ENCODE assay signal across 26 cellular contexts in the genomic region with DNA sequence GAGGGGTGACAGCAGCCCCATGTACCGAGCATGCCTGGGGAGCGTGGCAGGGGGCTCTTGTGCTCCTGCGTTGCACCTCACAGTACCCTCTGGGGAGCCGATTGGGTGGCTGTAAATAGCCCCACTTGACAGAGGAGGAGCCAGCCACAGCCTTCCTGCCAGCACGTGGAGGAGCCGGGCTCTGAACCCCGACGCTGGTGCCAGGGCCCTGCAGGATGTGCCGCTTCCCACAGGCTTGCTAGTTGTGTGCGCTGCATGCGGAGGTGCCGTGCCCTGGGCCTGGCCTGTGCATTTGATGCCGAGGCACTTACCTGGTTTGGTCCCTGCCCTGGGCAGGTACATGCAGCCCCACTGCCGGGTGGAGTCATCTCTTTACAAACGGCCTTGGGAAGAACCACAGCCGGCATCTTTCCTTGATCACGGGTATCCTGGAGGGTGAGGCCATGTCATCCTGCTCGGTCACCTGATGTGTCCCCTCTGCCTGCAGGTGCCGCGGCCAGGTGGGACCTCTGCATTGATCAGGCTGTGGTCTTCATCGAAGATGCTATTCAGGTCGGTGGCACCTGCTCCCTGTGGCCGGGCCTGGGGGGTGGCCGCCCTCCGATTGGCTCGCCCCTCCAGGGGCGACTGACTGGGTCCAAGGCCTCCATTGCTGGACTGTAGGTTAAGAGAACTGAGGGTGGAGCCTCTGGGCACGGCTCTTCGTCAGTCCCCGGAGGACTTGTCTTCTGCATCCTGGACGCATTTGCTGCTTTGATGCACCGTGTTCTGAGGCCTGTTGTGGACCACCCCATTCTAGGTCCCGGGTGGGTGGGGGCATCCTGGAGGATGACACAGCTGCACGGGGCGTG. TPM values are rescaled to one million over a fixed set of nuclear protein-coding genes. Genes with fewer than 3 reads are reported as not detected.
DNase-seq lines count a peak whose midpoint lies in the region; ATAC-seq and TF ChIP-seq lines count a peak whose summit lies in the region.
"Had no signal": no experiment of that assay in that cellular context is flagged by ENCODE, and none has a peak within 500 bp of the region (broad histone marks: within the 10 kb centered on the region; RNA-seq: fewer than 3 reads in every experiment).

No MANE protein-coding gene starts in this region.

- no peaks in the 10 kb centered on the region for H3K9me3 Mint-ChIP-seq in stimulated activated memory B cell treated with anti-CD40 and anti-IgM and Interleukin-4, amounts not matched to agents 10 μg/mL and 1 μg/mL and 100 μg/mL, for 72 hours
- H3K9me3 Mint-ChIP-seq: activated CD4-positive, alpha-beta T cell treated with anti-CD3 and anti-CD28 coated beads, Interleukin-2, amount 10 ng/mL, durations not matched to agents 7 days and 5 days; CD4-positive, alpha-beta T cell; endodermal cell had no signal

- no peak overlapping the region for H3K27ac ChIP-seq in DOHH2 (ENCODE audit: low read depth, low read length)
- no peak overlapping the region for H3K27ac ChIP-seq in RWPE2 (ENCODE audit: poor library complexity, severe bottlenecking)
- H3K27ac ChIP-seq in gastroesophageal sphincter: peak overlapping the region in 3 of 4 donors; percentile 99
- H3K27ac ChIP-seq: adrenal gland, colonic mucosa, GM23248, neutrophil, psoas muscle, SK-N-MC had no signal

- H3K9me2 ChIP-seq in DOHH2 (replicated peaks; ENCODE audit: control insufficient read depth, low read length): no peaks in the 10 kb centered on the region

- H3K9me3 ChIP-seq in DOHH2 (ENCODE audit: control insufficient read depth, insufficient read depth, low read length) (no peaks in the 10 kb centered on the region), RWPE2 (ENCODE audit: severe bottlenecking) (no peaks in the 10 kb centered on the region), gastroesophageal sphincter (no peaks in the 10 kb centered on the region)
- H3K9me3 ChIP-seq: adrenal gland, colonic mucosa, neutrophil, psoas muscle, uterus had no signal

- TF ChIP-seq CTCF in DOHH2 (IDR thresholded peaks at IDR 0.05; ENCODE audit: low read depth, low read length, poor library complexity, severe bottlenecking) (no peak), RWPE2 (IDR thresholded peaks at IDR 0.05; ENCODE audit: poor library complexity, severe bottlenecking) (no peak), gastroesophageal sphincter (IDR thresholded peaks at IDR 0.05) (no peak)

- peaks cover 69% of the 10 kb centered on the region for H3K79me2 ChIP-seq in DOHH2 (ENCODE audit: control insufficient read depth, low read length)

- peak overlapping the region; percentile 48; the same call in 1 of the 2 replicates for H3K4me3 ChIP-seq in DOHH2 (ENCODE audit: low read length)
- H3K4me3 ChIP-seq in RWPE2 (ENCODE audit: severe bottlenecking): no peak overlapping the region
- peak overlapping the region in 1 of 2 donors; percentile 99 for H3K4me3 ChIP-seq in gastroesophageal sphincter
- H3K4me3 ChIP-seq: adrenal gland, colonic mucosa, GM23248, psoas muscle, SK-N-MC, uterus had no signal

- peaks cover 41% of the 10 kb centered on the region for H3K36me3 Mint-ChIP-seq in stimulated activated memory B cell treated with anti-CD40 and anti-IgM and Interleukin-4, amounts not matched to agents 10 μg/mL and 1 μg/mL and 100 μg/mL, for 72 hours

- peak overlapping the region; percentile 52 for H3K4me2 ChIP-seq in DOHH2 (ENCODE audit: low read length)

- peak overlapping the region; percentile 77 for H3K4me3 Mint-ChIP-seq in stimulated activated memory B cell treated with anti-CD40 and anti-IgM and Interleukin-4, amounts not matched to agents 10 μg/mL and 1 μg/mL and 100 μg/mL, for 72 hours
- H3K4me3 Mint-ChIP-seq: activated CD4-positive, alpha-beta T cell treated with anti-CD3 and anti-CD28 coated beads, Interleukin-2, amount 10 ng/mL, durations not matched to agents 7 days and 5 days; CD4-positive, alpha-beta T cell; endodermal cell had no signal

- H3K36me3 ChIP-seq in DOHH2 (ENCODE audit: control insufficient read depth, low read length) (peaks cover 30% of the 10 kb centered on the region), RWPE2 (ENCODE audit: low read depth) (peaks cover 4% of the 10 kb centered on the region; the same call in 1 of the 2 replicates), gastroesophageal sphincter (peaks cover 0 to 51% of the 10 kb centered on the region in 2 donors)
- H3K36me3 ChIP-seq: colonic mucosa, uterus had no signal

- H3K4me1 Mint-ChIP-seq in stimulated activated memory B cell treated with anti-CD40 and anti-IgM and Interleukin-4, amounts not matched to agents 10 μg/mL and 1 μg/mL and 100 μg/mL, for 72 hours: peaks cover 77% of the 10 kb centered on the region

- no peaks in the 10 kb centered on the region for H3K27me3 ChIP-seq in DOHH2 (ENCODE audit: control insufficient read depth, low read length)
- no peaks in the 10 kb centered on the region for H3K27me3 ChIP-seq in RWPE2 (ENCODE audit: insufficient read depth, poor library complexity, severe bottlenecking)
- H3K27me3 ChIP-seq in gastroesophageal sphincter: no peaks in the 10 kb centered on the region
- H3K27me3 ChIP-seq: adrenal gland, colonic mucosa, neutrophil, uterus had no signal

- no peaks in the 10 kb centered on the region for H3K27me3 Mint-ChIP-seq in stimulated activated memory B cell treated with anti-CD40 and anti-IgM and Interleukin-4, amounts not matched to agents 10 μg/mL and 1 μg/mL and 100 μg/mL, for 72 hours
- H3K27me3 Mint-ChIP-seq: activated CD4-positive, alpha-beta T cell treated with anti-CD3 and anti-CD28 coated beads, Interleukin-2, amount 10 ng/mL, durations not matched to agents 7 days and 5 days; CD4-positive, alpha-beta T cell had no signal

- no peak for TF ChIP-seq EP300 in gastroesophageal sphincter (IDR thresholded peaks at IDR 0.05)

- TF ChIP-seq POLR2A in gastroesophageal sphincter (IDR thresholded peaks at IDR 0.05): no peak

- H4K20me1 ChIP-seq in DOHH2 (ENCODE audit: control insufficient read depth, insufficient read depth, low read depth, low read length): peaks cover 3% of the 10 kb centered on the region; the same call in 1 of the 2 replicates

- H3K4me1 ChIP-seq in DOHH2 (ENCODE audit: control insufficient read depth, low read length) (peaks cover 78% of the 10 kb centered on the region), RWPE2 (ENCODE audit: insufficient read depth, poor library complexity, severe bottlenecking) (no peaks in the 10 kb centered on the region), gastroesophageal sphincter (peaks cover 0 to 87% (median 35%) of the 10 kb centered on the region in 3 donors)

- H3F3A ChIP-seq in DOHH2 (ENCODE audit: control insufficient read depth, insufficient read depth): peaks cover 5% of the 10 kb centered on the region; the same call in 1 of the 2 replicates

- WGBS in gastroesophageal sphincter (ENCODE audit: low coverage in 1 of 2), 2 donors: 80% methylated on average over 3 of the region's 35 CpGs; no CpG with 5 or more reads in 1 of the 2 donors

- peak; percentile 55 for DNase-seq in RWPE2 (ENCODE audit: low spot score)
- DNase-seq in stimulated activated CD4-positive, alpha-beta T cell treated with anti-CD3 and anti-CD28 coated beads, Interleukin-4, amount 100 ng/mL, for 24 hours: no peak
- DNase-seq in NCI-H2196 (lab: John Stamatoyannopoulos, UW; ENCODE audit: unreplicated experiment): no peak
- DNase-seq: activated CD4-positive, alpha-beta T cell treated with anti-CD3 and anti-CD28 coated beads, Interleukin-2, amount 10 ng/mL, durations not matched to agents 7 days and 5 days; activated naive CD4-positive, alpha-beta T cell treated with Interleukin-2 at 50 U/mL for 16 hours; activated T-cell treated with anti-CD3 and anti-CD28 coated beads, Interleukin-2, amount 50 U/mL, for 48 hours; adrenal gland; CD4-positive, alpha-beta T cell; colonic mucosa; endodermal cell; GM23248; KBM-7; mammary epithelial cell; NCI-H1694 treated with DMSO at 0.1 percent for 48 hours; NCI-H526 treated with DMSO at 0.1 percent for 48 hours; psoas muscle; small intestine; stimulated activated CD4-positive, alpha-beta T cell treated with anti-CD3 and anti-CD28 coated beads, Interleukin-1b, Interleukin-23, amount 100 ng/mL, for 48 hours; T-helper 2 cell; uterus had no signal

- ATAC-seq in RWPE2 (ENCODE audit: low read depth) (no peak), gastroesophageal sphincter (no peak), GM18909 (IDR thresholded peaks at IDR 0.05; ENCODE audit: poor library complexity, unreplicated experiment) (no peak)
- ATAC-seq in stimulated activated memory B cell treated with anti-CD40 and anti-IgM and Interleukin-4, amounts not matched to agents 10 μg/mL and 1 μg/mL and 100 μg/mL, for 72 hours: no peak
- ATAC-seq: psoas muscle had no signal

- peak overlapping the region; percentile 65 for H3K27ac Mint-ChIP-seq in stimulated activated memory B cell treated with anti-CD40 and anti-IgM and Interleukin-4, amounts not matched to agents 10 μg/mL and 1 μg/mL and 100 μg/mL, for 72 hours
- H3K27ac Mint-ChIP-seq: activated CD4-positive, alpha-beta T cell treated with anti-CD3 and anti-CD28 coated beads, Interleukin-2, amount 10 ng/mL, durations not matched to agents 7 days and 5 days; CD4-positive, alpha-beta T cell; endodermal cell had no signal

RNA-seq across cellular contexts. Expression of a gene that starts 5.0 kb away (rescaled TPM):
- 10 to 100 TPM; 16.8 to 33.8 (median 28.3) TPM for total RNA-seq in gastroesophageal sphincter

RNA-seq across cellular contexts. Expression of a gene that starts 40.7 kb away (rescaled TPM):
- 100 to 1,000 TPM in 3 of 4 donors, 10 to 100 TPM in 1; 88.9 to 213 (median 165) TPM for total RNA-seq in gastroesophageal sphincter
- total RNA-seq: activated CD4-positive, alpha-beta T cell treated with anti-CD3 and anti-CD28 coated beads, Interleukin-2, amount 10 ng/mL, durations not matched to agents 7 days and 5 days; CD4-positive, alpha-beta T cell had no signal

Comparison
In these comparisons a context has a peak if more than half of its experiments do, and no peak if none do; other contexts are left out.
1. H3K27ac ChIP-seq: peak in gastroesophageal sphincter (3 of 4); none in DOHH2 (single experiment) and RWPE2 (single experiment).